18 cellular contexts compared by ENCODE assay signal in the genomic region with DNA sequence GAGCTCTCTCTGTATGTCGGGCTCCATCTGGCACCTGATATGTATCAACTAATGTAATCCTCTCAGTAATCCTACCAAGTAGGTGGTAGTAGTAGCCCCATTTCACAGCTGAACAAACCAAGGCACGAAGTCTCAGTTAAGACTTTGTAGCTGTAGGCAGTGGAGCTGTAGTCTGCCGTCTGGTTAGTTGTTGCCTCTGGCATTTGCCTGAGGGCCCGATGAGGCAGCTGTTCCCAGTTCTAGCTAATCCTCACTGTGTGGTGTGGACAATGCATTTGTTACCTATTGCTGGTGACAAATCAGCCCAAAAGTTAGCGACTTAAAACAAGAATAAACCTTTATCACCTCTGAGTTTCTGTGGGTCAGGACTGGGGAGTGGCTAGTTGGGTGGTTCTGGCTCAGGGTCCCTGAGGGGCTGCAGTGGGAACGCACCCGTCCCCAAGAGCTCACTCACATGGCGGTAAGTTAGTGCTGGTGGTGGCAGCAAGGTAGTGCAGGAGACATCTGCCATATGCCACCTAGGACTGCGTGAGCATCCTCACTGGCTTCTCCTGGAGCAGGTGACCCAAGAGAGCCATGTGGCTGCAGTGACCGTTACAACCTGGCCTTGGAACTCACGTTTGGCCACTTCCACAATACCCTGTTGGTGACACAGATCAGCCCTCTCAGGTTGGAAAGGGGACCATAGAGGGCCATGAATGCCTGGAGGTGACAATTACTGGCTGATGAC.
"Had no signal": no experiment of that assay in that cellular context is flagged by ENCODE, and none has a peak within 500 bp of the region (broad histone marks: within the 10 kb centered on the region; RNA-seq: fewer than 3 reads in every experiment).

No MANE protein-coding gene starts in this region.

- H3K9me3 ChIP-seq: ascending aorta, thyroid gland had no signal

- FAIRE-seq: frontal cortex, kidney, urothelium cell line had no signal

- H3K27ac ChIP-seq: ascending aorta, coronary artery, thyroid gland had no signal

- H3K27me3 ChIP-seq: ascending aorta, thyroid gland had no signal

- DNase-seq: activated CD4-positive, alpha-beta T cell treated with anti-CD3 and anti-CD28 coated beads, Interleukin-2, amount 50 U/mL, for 4 hours; activated CD4-positive, CD25-positive, alpha-beta regulatory T cell treated with anti-CD3 and anti-CD28 coated beads, Interleukin-2, amount 50 U/mL, for 72 hours; activated effector memory CD4-positive, alpha-beta T cell treated with anti-CD3 and anti-CD28 coated beads, Interleukin-2, amount 50 U/mL, for 16 hours; activated naive CD4-positive, alpha-beta T cell treated with anti-CD3 and anti-CD28 coated beads, Interleukin-2, amount 50 U/mL, for 16 hours; activated T-cell treated with anti-CD3 and anti-CD28 coated beads, Interleukin-2, amount 50 U/mL, for 72 hours; kidney; stimulated activated CD4-positive, alpha-beta T cell treated with anti-CD3 and anti-CD28 coated beads, Interleukin-12 subunit alpha, Interleukin-12 subunit beta, amount 100 ng/mL, for 4 hours; stimulated activated CD4-positive, alpha-beta T cell treated with anti-CD3 and anti-CD28 coated beads, Interleukin-1b, Interleukin-23, amount 100 ng/mL, for 48 hours; stimulated activated CD8-positive, alpha-beta memory T cell treated with anti-CD3 and anti-CD28 coated beads, Interleukin-4, amount 100 ng/mL, for 48 hours; stimulated activated naive CD4-positive, alpha-beta T cell; T1000; thyroid gland had no signal

- ATAC-seq: left lobe of liver had no signal

- H3K4me3 ChIP-seq: ascending aorta, coronary artery, lung, thyroid gland had no signal
